In genomic region chr6:42043787-42044475, GRCh38 we compare ENCODE assay signal across 8 cellular contexts.
DNase-seq lines count a peak whose midpoint lies in the region; ATAC-seq and TF ChIP-seq lines count a peak whose summit lies in the region.

No MANE protein-coding gene starts in this region.

- TF ChIP-seq CTCF in GM12872 (IDR thresholded peaks at IDR 0.05; ENCODE audit: insufficient read depth, low read depth, low read length) = peak; percentile 90
- peak; percentile 97 for TF ChIP-seq CTCF in cardiac fibroblast (IDR thresholded peaks at IDR 0.05; ENCODE audit: low read depth, low read length)

- ATAC-seq in HG03175 (IDR thresholded peaks at IDR 0.05; ENCODE audit: unreplicated experiment) = peak; percentile 60
- ATAC-seq in activated CD4-positive, CD25-positive, alpha-beta regulatory T cell treated with anti-CD3 and anti-CD28 coated beads, Interleukin-2, amount 50 U/mL, for 24 hours = peak; percentile 62 to 67
- ATAC-seq in HG03521 (IDR thresholded peaks at IDR 0.05; ENCODE audit: unreplicated experiment) = no peak

- no peak overlapping the region for H3K4me3 ChIP-seq in cardiac fibroblast (replicated peaks in 1 of 2; ENCODE audit: low read depth in 2 of 2, low read length in 2 of 2)

- DNase-seq in NCI-H446 (lab: John Stamatoyannopoulos, UW) = peak; percentile 78 to 88
- peak; percentile 87 to 89 for DNase-seq in cardiac fibroblast (ENCODE audit: low read depth in 2 of 2)
- DNase-seq in kidney tubule cell (ENCODE audit: low spot score) = peak; percentile 79
- DNase-seq in stimulated activated CD4-positive, alpha-beta T cell treated with anti-CD3 and anti-CD28 coated beads, Interleukin-1b, Interleukin-23, amount 100 ng/mL, for 4 hours (ENCODE audit: low read depth in 2 of 2) = peak; percentile 92 to 95
